ENCODE assay signal across 21 cellular contexts in the genomic region with DNA sequence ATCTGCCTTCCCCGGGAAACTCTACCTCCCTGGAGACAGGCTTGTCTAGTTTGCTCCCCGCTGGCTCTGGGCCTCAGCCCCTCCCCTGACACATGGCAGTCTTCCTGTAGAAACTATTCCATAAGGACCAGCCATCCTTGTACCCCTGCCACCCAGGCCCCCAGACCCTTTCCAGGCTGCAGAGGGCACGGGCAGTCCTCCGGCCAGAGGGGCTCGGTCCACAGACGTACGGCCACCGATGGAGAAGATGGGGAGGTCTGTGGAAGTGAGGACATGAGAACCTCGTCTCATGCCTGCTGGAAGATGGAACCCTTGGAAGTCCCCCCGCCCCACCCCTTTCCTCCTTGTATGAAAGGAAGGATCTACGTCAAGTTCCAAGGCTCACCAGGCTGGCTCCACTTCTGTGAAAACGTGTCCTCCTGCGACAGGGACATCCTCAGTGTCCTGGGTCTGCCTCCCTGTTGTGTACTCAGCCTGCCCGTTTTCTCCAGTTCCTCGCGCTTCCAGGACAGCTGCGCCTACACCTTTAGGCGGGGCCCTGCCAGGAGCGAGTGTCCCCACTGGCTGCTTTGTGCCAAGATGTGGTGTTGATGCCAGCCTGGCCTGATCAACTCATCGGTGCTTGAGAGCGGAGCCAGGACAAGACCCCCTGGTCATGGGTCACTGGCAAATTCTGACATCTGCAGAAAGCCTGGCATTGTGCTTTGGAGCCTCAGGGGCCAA.
A peak's percentile ranks its signal among the peaks of the same experiment; 100 is the strongest.
DNase-seq lines count a peak whose midpoint lies in the region; ATAC-seq, FAIRE-seq and TF ChIP-seq lines count a peak whose summit lies in the region.
"Had no signal": no experiment of that assay in that cellular context is flagged by ENCODE, and none has a peak within 500 bp of the region (broad histone marks: within the 10 kb centered on the region; RNA-seq: fewer than 3 reads in every experiment).

No MANE protein-coding gene starts in this region.

- TF ChIP-seq CTCF in H1 (IDR thresholded peaks at IDR 0.05; ENCODE audit: control extremely low read depth in 1 of 3, insufficient read depth in 1 of 3, low read depth in 1 of 3, low read length in 3 of 3) (no peak), upper lobe of right lung (IDR thresholded peaks at IDR 0.05) (no peak)

- no peak for TF ChIP-seq EP300 in H1 (IDR thresholded peaks at IDR 0.05; ENCODE audit: borderline replicate concordance in 1 of 2, low read depth in 2 of 2, low read length in 2 of 2)

- no peak overlapping the region for H2BK20ac ChIP-seq in H1 (ENCODE audit: low read length)

- H3K18ac ChIP-seq in H1 (ENCODE audit: extremely low read depth, low read length), result no peak overlapping the region

- no peak overlapping the region for H4K5ac ChIP-seq in H1 (ENCODE audit: insufficient read length, low read depth, low read length)

- no peak overlapping the region for H2BK120ac ChIP-seq in H1 (replicated peaks; ENCODE audit: low read depth, low read length)

- no peak overlapping the region for H4K91ac ChIP-seq in H1 (replicated peaks; ENCODE audit: insufficient read length, low read length)

- H3K27me3 ChIP-seq in BLaER1 (no peaks in the 10 kb centered on the region), H7 (ENCODE audit: control insufficient read depth, insufficient read depth, low read length) (no peaks in the 10 kb centered on the region), H1 (replicated peaks in 1 of 4; ENCODE audit: control insufficient read depth in 3 of 4, extremely low read depth in 1 of 4, insufficient read depth in 3 of 4, low read length in 3 of 4) (no peaks in the 10 kb centered on the region), upper lobe of right lung (no peaks in the 10 kb centered on the region)

- H3K79me1 ChIP-seq in H1 (ENCODE audit: low read depth, low read length), result no peaks in the 10 kb centered on the region

- H3K23ac ChIP-seq in H1 (ENCODE audit: insufficient read length), result no peak overlapping the region

- no peak overlapping the region for H2AFZ ChIP-seq in H1 (ENCODE audit: low read length)
- H2AFZ ChIP-seq: GM23338 had no signal

- H3K9ac ChIP-seq in BLaER1, result no peak overlapping the region
- no peak overlapping the region for H3K9ac ChIP-seq in H1 (replicated peaks in 1 of 4; ENCODE audit: extremely low read depth in 1 of 4, low read depth in 3 of 4, low read length in 3 of 4)

- H3K14ac ChIP-seq in H1 (ENCODE audit: insufficient read length), result no peak overlapping the region

- H4K8ac ChIP-seq in H1 (ENCODE audit: extremely low read depth, insufficient read depth, low read length), result 0 out of 2 replicates have a peak overlapping the region, but pooled peaks have one; percentile 16

- no peak overlapping the region for H2BK15ac ChIP-seq in H1 (ENCODE audit: low read length)

- H3K4me1 ChIP-seq in BLaER1, result peaks cover 75% of the 10 kb centered on the region
- no peaks in the 10 kb centered on the region for H3K4me1 ChIP-seq in H1 (replicated peaks in 1 of 4; ENCODE audit: control insufficient read depth in 3 of 4, insufficient read depth in 4 of 4, low read length in 3 of 4)
- no peaks in the 10 kb centered on the region for H3K4me1 ChIP-seq in upper lobe of right lung
- H3K4me1 ChIP-seq: HAP-1 had no signal

- 95% methylated on average over 18 of the region's 21 CpGs; no CpG with 5 or more reads in 1 of the 2 experiments for WGBS in H1 (ENCODE audit: extremely low coverage in 1 of 2, insufficient coverage in 1 of 2, insufficient read length in 1 of 2, insufficient replicate concordance in 2 of 2, low coverage in 1 of 2, low lambda C conversion rate in 2 of 2, missing lambda C conversion rate in 1 of 2), 2 experiments

- ATAC-seq in upper lobe of right lung (peak; percentile 6), HG03097 (IDR thresholded peaks at IDR 0.05; ENCODE audit: low FRiP score, unreplicated experiment) (no peak)
- ATAC-seq: GM23338 had no signal

- H3K4me2 ChIP-seq in BLaER1 (peak overlapping the region; percentile 39), H1 (ENCODE audit: insufficient read depth in 1 of 2, low read depth in 2 of 2, low read length in 2 of 2) (no peak overlapping the region)
- H3K4me2 ChIP-seq: GM23338 had no signal

- H3K79me2 ChIP-seq in H1 (ENCODE audit: control insufficient read depth in 1 of 2, insufficient read depth in 2 of 2, low read length in 2 of 2), result no peaks in the 10 kb centered on the region

- H4K20me1 ChIP-seq in BLaER1, result no peaks in the 10 kb centered on the region
- no peaks in the 10 kb centered on the region for H4K20me1 ChIP-seq in H1 (replicated peaks in 1 of 2; ENCODE audit: control insufficient read depth in 1 of 2, insufficient read depth in 2 of 2, low read length in 2 of 2)

- H3K36me3 ChIP-seq in BLaER1 (no peaks in the 10 kb centered on the region), H7 (replicated peaks; ENCODE audit: control insufficient read depth, insufficient read depth, low read length) (no peaks in the 10 kb centered on the region), H1 (ENCODE audit: control insufficient read depth in 2 of 4, insufficient read depth in 4 of 4, low read length in 3 of 4) (no peaks in the 10 kb centered on the region), upper lobe of right lung (no peaks in the 10 kb centered on the region)
- H3K36me3 ChIP-seq: HAP-1 had no signal

- TF ChIP-seq RAD21 in H1 (IDR thresholded peaks at IDR 0.05 in 1 of 2, conservative IDR thresholded peaks at IDR 0.05 in 1 of 2; ENCODE audit: low read depth in 2 of 2, low read length in 2 of 2), result no peak

- no peaks in the 10 kb centered on the region for H3K23me2 ChIP-seq in H1 (ENCODE audit: low read depth, low read length)

- no peak overlapping the region for H3K4ac ChIP-seq in H1 (replicated peaks; ENCODE audit: insufficient read length, low read depth, low read length)

- CTCF ChIA-PET in H1 (lab: Charles Lee; ENCODE audit: partially characterized antibody), result interaction anchor here (0.6 to 1.2 kb wide), 2 partner anchors 42 to 129 kb away, joined by 3 to 4 read pairs; no protein-coding TSS in a partner anchor

- H2AK5ac ChIP-seq in H1 (ENCODE audit: low read depth, low read length), result no peak overlapping the region

- H2BK12ac ChIP-seq in H1 (ENCODE audit: low read depth, low read length), result no peak overlapping the region

- intact Hi-C loops in upper lobe of right lung (cut with DNase I), result no loop called here

- POLR2A ChIA-PET in H1 (lab: Charles Lee; ENCODE audit: partially characterized antibody), result no interaction called here

- H2BK5ac ChIP-seq in H1 (ENCODE audit: low read depth, low read length), result no peak overlapping the region

- no peak for FAIRE-seq in H1 (lab: Jason Lieb, UNC)
- FAIRE-seq: G401.6, GM12892, GM18507 had no signal

- DNase-seq in H7, result peak; percentile 22
- no peak for DNase-seq in H1 (ENCODE audit: low read depth in 1 of 2, low spot score in 2 of 2)
- DNase-seq in upper lobe of right lung, result peak; percentile 55
- DNase-seq in activated CD8-positive, alpha-beta memory T cell treated with anti-CD3 and anti-CD28 coated beads, Interleukin-2, amount 50 U/mL, for 48 hours, result no peak
- DNase-seq in activated CD4-positive, alpha-beta T cell treated with anti-CD3 and anti-CD28 coated beads, Interleukin-2, amount 50 U/mL, for 4 hours, result no peak
- DNase-seq: 8988T; C1 segment of cervical spinal cord; CD4-positive, CD25-positive, alpha-beta regulatory T cell; CD8-positive, alpha-beta memory T cell; COR-L47; DMS 273 treated with DMSO at 0.1 percent for 48 hours; DMS53; DND-41; EL had no signal

- no peaks in the 10 kb centered on the region for H3K9me3 ChIP-seq in BLaER1
- no peaks in the 10 kb centered on the region for H3K9me3 ChIP-seq in H1 (ENCODE audit: insufficient read depth in 2 of 2, low read depth in 1 of 2, low read length in 1 of 2)
- no peaks in the 10 kb centered on the region for H3K9me3 ChIP-seq in upper lobe of right lung
- H3K9me3 ChIP-seq: HAP-1 had no signal

- H3K56ac ChIP-seq in H1 (replicated peaks; ENCODE audit: insufficient read length, low read depth, low read length), result no peak overlapping the region

- H3K27ac ChIP-seq in BLaER1 (no peak overlapping the region), H1 (ENCODE audit: low read depth, low read length) (no peak overlapping the region), upper lobe of right lung (no peak overlapping the region)

- no peak for TF ChIP-seq POLR2A in H1 (IDR thresholded peaks at IDR 0.05; ENCODE audit: control extremely low read depth in 1 of 2, low read depth in 2 of 2, low read length in 2 of 2)

- H3K4me3 ChIP-seq in BLaER1, result no peak overlapping the region
- no peak overlapping the region for H3K4me3 ChIP-seq in H7 (ENCODE audit: insufficient read depth, low read depth, low read length)
- no peak overlapping the region for H3K4me3 ChIP-seq in H1 (ENCODE audit: extremely low read depth in 1 of 4, insufficient read depth in 2 of 4, low read depth in 3 of 4, low read length in 4 of 4)
- no peak overlapping the region for H3K4me3 ChIP-seq in upper lobe of right lung
- H3K4me3 ChIP-seq: GM23338, HAP-1 had no signal

TF ChIP-seq in H1, 55 proteins besides CTCF, POLR2A, EP300 and RAD21:
- no peak for TF ChIP-seq ZNF274 (IDR thresholded peaks at IDR 0.05; ENCODE audit: borderline replicate concordance, extremely low read depth, low read length)
- no peak for TF ChIP-seq TBP (IDR thresholded peaks at IDR 0.05; ENCODE audit: low read depth, low read length)
- TF ChIP-seq RNF2 (IDR thresholded peaks at IDR 0.05; ENCODE audit: borderline replicate concordance, low read depth, low read length, missing control alignments, poor library complexity, severe bottlenecking), result no peak
- no peak for TF ChIP-seq CBX5 (IDR thresholded peaks at IDR 0.05; ENCODE audit: low read depth, low read length)

Comparison
In these comparisons a context has a peak if more than half of its experiments do, and no peak if none do; other contexts are left out.
1. DNase-seq: peak in H7 (single experiment) and upper lobe of right lung (single experiment); none in H1 (0 of 2), activated CD8-positive, alpha-beta memory T cell treated with anti-CD3 and anti-CD28 coated beads, Interleukin-2, amount 50 U/mL, for 48 hours (single experiment) and activated CD4-positive, alpha-beta T cell treated with anti-CD3 and anti-CD28 coated beads, Interleukin-2, amount 50 U/mL, for 4 hours (0 of 2).